In the genomic region with DNA sequence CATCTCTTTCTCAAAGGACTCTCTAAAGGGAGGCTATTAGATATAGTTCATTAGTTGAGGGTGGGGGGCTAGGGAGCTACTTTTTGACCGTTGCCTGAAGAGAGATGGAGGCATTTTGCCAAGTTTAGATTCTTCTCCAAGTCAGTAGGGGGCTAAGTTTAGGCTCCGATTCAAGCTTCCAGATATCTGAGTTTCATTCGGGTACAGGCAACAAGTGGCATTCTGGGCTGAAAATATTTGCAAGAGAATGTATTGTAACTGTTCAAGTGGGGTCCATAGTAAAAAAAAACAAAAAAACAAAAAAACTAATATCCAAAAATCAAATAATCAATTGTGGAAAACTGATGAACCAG, we compare ENCODE assay signal across 1 cellular context.
TF ChIP-seq lines count a peak whose summit lies in the region.

No MANE protein-coding gene starts in this region.

TF ChIP-seq in WTC11, 78 proteins besides CTCF, POLR2A, EP300 and RAD21:
- TF ChIP-seq MAX (CRISPR knock-in tag; IDR thresholded peaks at IDR 0.05) (no peak), GTF2I (CRISPR knock-in tag; conservative IDR thresholded peaks at IDR 0.05) (no peak), FOXK1 (CRISPR knock-in tag; IDR thresholded peaks at IDR 0.05) (no peak), FOXP1 (CRISPR knock-in tag; IDR thresholded peaks at IDR 0.05; ENCODE audit: borderline replicate concordance) (no peak), ZNF317 (CRISPR knock-in tag; IDR thresholded peaks at IDR 0.05; ENCODE audit: borderline replicate concordance, low read depth) (no peak), GRHL2 (CRISPR knock-in tag; IDR thresholded peaks at IDR 0.05; ENCODE audit: insufficient replicate concordance, severe bottlenecking) (no peak), ESRRA (CRISPR knock-in tag; IDR thresholded peaks at IDR 0.05; ENCODE audit: borderline replicate concordance) (no peak), ZNF416 (CRISPR knock-in tag; IDR thresholded peaks at IDR 0.05) (no peak), TP53 (CRISPR knock-in tag; IDR thresholded peaks at IDR 0.05) (no peak), ZNF138 (CRISPR knock-in tag; conservative IDR thresholded peaks at IDR 0.05) (no peak), ZNF232 (CRISPR knock-in tag; IDR thresholded peaks at IDR 0.05) (no peak), ARID4B (CRISPR knock-in tag; IDR thresholded peaks at IDR 0.05; ENCODE audit: borderline replicate concordance) (no peak)
- TF ChIP-seq, protein P1, sequence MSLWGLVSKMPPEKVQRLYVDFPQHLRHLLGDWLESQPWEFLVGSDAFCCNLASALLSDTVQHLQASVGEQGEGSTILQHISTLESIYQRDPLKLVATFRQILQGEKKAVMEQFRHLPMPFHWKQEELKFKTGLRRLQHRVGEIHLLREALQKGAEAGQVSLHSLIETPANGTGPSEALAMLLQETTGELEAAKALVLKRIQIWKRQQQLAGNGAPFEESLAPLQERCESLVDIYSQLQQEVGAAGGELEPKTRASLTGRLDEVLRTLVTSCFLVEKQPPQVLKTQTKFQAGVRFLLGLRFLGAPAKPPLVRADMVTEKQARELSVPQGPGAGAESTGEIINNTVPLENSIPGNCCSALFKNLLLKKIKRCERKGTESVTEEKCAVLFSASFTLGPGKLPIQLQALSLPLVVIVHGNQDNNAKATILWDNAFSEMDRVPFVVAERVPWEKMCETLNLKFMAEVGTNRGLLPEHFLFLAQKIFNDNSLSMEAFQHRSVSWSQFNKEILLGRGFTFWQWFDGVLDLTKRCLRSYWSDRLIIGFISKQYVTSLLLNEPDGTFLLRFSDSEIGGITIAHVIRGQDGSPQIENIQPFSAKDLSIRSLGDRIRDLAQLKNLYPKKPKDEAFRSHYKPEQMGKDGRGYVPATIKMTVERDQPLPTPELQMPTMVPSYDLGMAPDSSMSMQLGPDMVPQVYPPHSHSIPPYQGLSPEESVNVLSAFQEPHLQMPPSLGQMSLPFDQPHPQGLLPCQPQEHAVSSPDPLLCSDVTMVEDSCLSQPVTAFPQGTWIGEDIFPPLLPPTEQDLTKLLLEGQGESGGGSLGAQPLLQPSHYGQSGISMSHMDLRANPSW (CRISPR knock-in tag; conservative IDR thresholded peaks at IDR 0.05; ENCODE audit: low read depth): no peak
- TF ChIP-seq, protein P2, sequence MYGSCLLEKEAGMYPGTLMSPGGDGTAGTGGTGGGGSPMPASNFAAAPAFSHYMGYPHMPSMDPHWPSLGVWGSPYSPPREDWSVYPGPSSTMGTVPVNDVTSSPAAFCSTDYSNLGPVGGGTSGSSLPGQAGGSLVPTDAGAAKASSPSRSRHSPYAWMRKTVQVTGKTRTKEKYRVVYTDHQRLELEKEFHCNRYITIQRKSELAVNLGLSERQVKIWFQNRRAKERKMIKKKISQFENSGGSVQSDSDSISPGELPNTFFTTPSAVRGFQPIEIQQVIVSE (CRISPR knock-in tag; IDR thresholded peaks at IDR 0.05; ENCODE audit: borderline replicate concordance): no peak
